22 cellular contexts compared by ENCODE assay signal in genomic region chr18:78183815-78184214, GRCh38.
"Had no signal": no experiment of that assay in that cellular context is flagged by ENCODE, and none has a peak within 500 bp of the region (broad histone marks: within the 10 kb centered on the region; RNA-seq: fewer than 3 reads in every experiment).

No MANE protein-coding gene starts in this region.

- H3K4me1 ChIP-seq: esophagus muscularis mucosa, foreskin keratinocyte, gastrocnemius medialis, heart right ventricle, left lung, lower lobe of right lung had no signal

- DNase-seq: dermis blood vessel endothelial cell; dorsolateral prefrontal cortex; effector CD4-positive, alpha-beta T cell; effector memory CD4-positive, alpha-beta T cell; foreskin keratinocyte; gastrocnemius medialis; glutamatergic neuron; head of caudate nucleus; heart right ventricle; hippocampal formation; left cardiac atrium; left lung; left ventricle myocardium superior; lower lobe of right lung; mesenchymal stem cell; mucosa of descending colon; naive B cell had no signal

- H3K27ac ChIP-seq: coronary artery, dorsolateral prefrontal cortex, esophagus muscularis mucosa, foreskin keratinocyte, gastrocnemius medialis, heart right ventricle, left lung, lower lobe of right lung had no signal

- H3K4me3 ChIP-seq: coronary artery, dorsolateral prefrontal cortex, esophagus muscularis mucosa, gastrocnemius medialis, heart right ventricle, left lung, lower lobe of right lung, mucosa of descending colon had no signal

- FAIRE-seq: endothelial cell of umbilical vein, islet of Langerhans, keratinocyte had no signal

- H3K36me3 ChIP-seq: esophagus muscularis mucosa, gastrocnemius medialis, heart right ventricle, left lung, lower lobe of right lung had no signal

- H3K27me3 ChIP-seq: dorsolateral prefrontal cortex, esophagus muscularis mucosa, foreskin keratinocyte, gastrocnemius medialis, heart right ventricle, left lung had no signal

- ATAC-seq: foreskin keratinocyte, gastrocnemius medialis, heart right ventricle, left cardiac atrium, left lung, left ventricle myocardium superior, lower lobe of right lung, mucosa of descending colon had no signal
